ENCODE assay signal across 27 cellular contexts in genomic region chr14:56759094-56759493, GRCh38. TPM values are rescaled to one million over a fixed set of nuclear protein-coding genes. Genes with fewer than 3 reads are reported as not detected.
"Had no signal": no experiment of that assay in that cellular context is flagged by ENCODE, and none has a peak within 500 bp of the region (broad histone marks: within the 10 kb centered on the region; RNA-seq: fewer than 3 reads in every experiment).

No MANE protein-coding gene starts in this region.

- ATAC-seq: activated CD8-positive, alpha-beta memory T cell treated with anti-CD3 and anti-CD28 coated beads, Interleukin-2, amount 10 ng/mL, durations not matched to agents 7 days and 5 days; Panc1 had no signal

- H3K9me3 ChIP-seq: SJSA1 had no signal

- DNase-seq: activated B cell treated with CpG ODN at 0.5 μM for 24 hours; activated CD4-positive, alpha-beta T cell treated with anti-CD3 and anti-CD28 coated beads for 1 hour; activated CD4-positive, alpha-beta T cell treated with anti-CD3 and anti-CD28 coated beads, Interleukin-2, amount 10 ng/mL, durations not matched to agents 24 days and 14 days; activated CD4-positive, alpha-beta T cell treated with anti-CD3 and anti-CD28 coated beads, Interleukin-2, amount 50 U/mL, for 48 hours; activated CD8-positive, alpha-beta memory T cell treated with anti-CD3 and anti-CD28 coated beads, Interleukin-2, amount 10 ng/mL, durations not matched to agents 7 days and 5 days; activated effector memory CD4-positive, alpha-beta T cell treated with Interleukin-2 at 50 U/mL for 16 hours; activated naive CD4-positive, alpha-beta T cell; activated T-cell treated with anti-CD3 and anti-CD28 coated beads, Interleukin-2, amount 50 U/mL, for 24 hours; aorta; central memory CD4-positive, alpha-beta T cell; cortex of kidney; NCI-H1092; NCI-H1694; NCI-H2029; NCI-H446 treated with DMSO at 0.1 percent for 48 hours; NCI-H524 treated with DMSO at 0.1 percent for 48 hours; NCI-H774; NK-92 treated with Interleukin-12 subunit alpha and Interleukin-12 subunit beta, amount 100 ng/mL, for 24 hours; OCI-M1; Right ventricle myocardium superior had no signal

- H3K4me1 ChIP-seq: SJSA1 had no signal

- H3K4me1 Mint-ChIP-seq: activated B cell treated with CpG ODN at 0.5 μM for 24 hours; activated CD4-positive, alpha-beta T cell treated with anti-CD3 and anti-CD28 coated beads, Interleukin-2, amount 10 ng/mL, durations not matched to agents 24 days and 14 days; activated naive CD4-positive, alpha-beta T cell treated with anti-CD3 and anti-CD28 coated beads, Interleukin-2, amount 50 U/mL, for 24 hours had no signal

- H3K4me3 Mint-ChIP-seq: activated B cell treated with CpG ODN at 0.5 μM for 24 hours; activated CD4-positive, alpha-beta T cell treated with anti-CD3 and anti-CD28 coated beads, Interleukin-2, amount 10 ng/mL, durations not matched to agents 24 days and 14 days; activated CD8-positive, alpha-beta memory T cell treated with anti-CD3 and anti-CD28 coated beads, Interleukin-2, amount 10 ng/mL, durations not matched to agents 7 days and 5 days; activated naive CD4-positive, alpha-beta T cell treated with anti-CD3 and anti-CD28 coated beads, Interleukin-2, amount 50 U/mL, for 24 hours; activated T-cell treated with anti-CD3 and anti-CD28 coated beads, Interleukin-2, amount 50 U/mL, for 24 hours; activated T-helper 1 cell treated with anti-CD3 and anti-CD28 coated beads, Interleukin-12 subunit alpha, Interleukin-12 subunit beta, Interleukin-2, Interleukin-4 antibody, amounts not matched to agents 30 ng/mL and 10 ng/mL and 1 ng/mL, durations not matched to agents 14 hours and 24 hours and 36 hours; T-helper 1 cell treated with Interleukin-12 subunit alpha and Interleukin-12 subunit beta and Interleukin-4 antibody, amounts not matched to agents 30 μg/mL and 1 μg/mL, for 36 hours had no signal

- H3K4me3 ChIP-seq: SJSA1 had no signal

- H3K27ac Mint-ChIP-seq: activated B cell treated with CpG ODN at 0.5 μM for 24 hours; activated CD4-positive, alpha-beta T cell treated with anti-CD3 and anti-CD28 coated beads, Interleukin-2, amount 10 ng/mL, durations not matched to agents 24 days and 14 days; activated CD8-positive, alpha-beta memory T cell treated with anti-CD3 and anti-CD28 coated beads, Interleukin-2, amount 10 ng/mL, durations not matched to agents 7 days and 5 days; activated naive CD4-positive, alpha-beta T cell treated with anti-CD3 and anti-CD28 coated beads, Interleukin-2, amount 50 U/mL, for 24 hours; activated T-cell treated with anti-CD3 and anti-CD28 coated beads, Interleukin-2, amount 50 U/mL, for 24 hours; activated T-helper 1 cell treated with anti-CD3 and anti-CD28 coated beads, Interleukin-12 subunit alpha, Interleukin-12 subunit beta, Interleukin-2, Interleukin-4 antibody, amounts not matched to agents 30 ng/mL and 10 ng/mL and 1 ng/mL, durations not matched to agents 14 hours and 24 hours and 36 hours; T-helper 1 cell treated with Interleukin-12 subunit alpha and Interleukin-12 subunit beta and Interleukin-4 antibody, amounts not matched to agents 30 μg/mL and 1 μg/mL, for 36 hours had no signal

- H3K9me3 Mint-ChIP-seq: activated B cell treated with CpG ODN at 0.5 μM for 24 hours; activated CD4-positive, alpha-beta T cell treated with anti-CD3 and anti-CD28 coated beads, Interleukin-2, amount 10 ng/mL, durations not matched to agents 24 days and 14 days; activated naive CD4-positive, alpha-beta T cell treated with anti-CD3 and anti-CD28 coated beads, Interleukin-2, amount 50 U/mL, for 24 hours; activated T-cell treated with anti-CD3 and anti-CD28 coated beads, Interleukin-2, amount 50 U/mL, for 24 hours; activated T-helper 1 cell treated with anti-CD3 and anti-CD28 coated beads, Interleukin-12 subunit alpha, Interleukin-12 subunit beta, Interleukin-2, Interleukin-4 antibody, amounts not matched to agents 30 ng/mL and 10 ng/mL and 1 ng/mL, durations not matched to agents 14 hours and 24 hours and 36 hours; T-helper 1 cell treated with Interleukin-12 subunit alpha and Interleukin-12 subunit beta and Interleukin-4 antibody, amounts not matched to agents 30 μg/mL and 1 μg/mL, for 36 hours had no signal

- H3K27ac ChIP-seq: RWPE1, SJSA1 had no signal

- FAIRE-seq: bronchial epithelial cell had no signal

- H3K36me3 ChIP-seq: SJSA1 had no signal

- H3K27me3 ChIP-seq: SJSA1 had no signal

RNA-seq across cellular contexts. Expression of gene OTX2, which starts 51.2 kb away (rescaled TPM):
- polyA plus RNA-seq: aorta had no signal
